ENCODE assay signal across 21 cellular contexts in the genomic region with DNA sequence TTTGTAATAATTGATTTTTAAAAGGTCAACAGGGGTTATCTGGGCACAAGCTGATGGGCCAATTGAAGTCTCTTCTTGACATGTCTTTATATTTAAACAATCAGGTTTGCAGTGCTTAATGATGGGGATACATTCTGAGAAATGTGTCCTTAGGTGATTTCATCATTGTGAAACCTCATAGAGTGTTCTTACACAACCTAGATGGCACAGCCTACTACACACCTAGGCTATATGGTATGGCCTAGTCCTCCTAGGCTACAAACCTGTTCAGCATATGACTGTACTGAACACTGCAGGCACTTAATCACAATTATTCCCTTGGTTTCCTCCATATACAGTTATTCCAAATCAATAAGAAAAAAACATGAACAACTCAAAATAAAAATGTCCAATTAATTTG.
DNase-seq lines count a peak whose midpoint lies in the region; ATAC-seq, FAIRE-seq and TF ChIP-seq lines count a peak whose summit lies in the region.
"Had no signal": no experiment of that assay in that cellular context is flagged by ENCODE, and none has a peak within 500 bp of the region (broad histone marks: within the 10 kb centered on the region; RNA-seq: fewer than 3 reads in every experiment).

No MANE protein-coding gene starts in this region.

- no peaks in the 10 kb centered on the region for H3K9me3 Mint-ChIP-seq in activated naive CD8-positive, alpha-beta T cell treated with anti-CD3 and anti-CD28 coated beads for 36 hours
- no peaks in the 10 kb centered on the region for H3K9me3 Mint-ChIP-seq in activated naive CD8-positive, alpha-beta T cell treated with anti-CD3 and anti-CD28 coated beads, Interleukin-2, amount 50 U/mL, for 24 hours
- H3K9me3 Mint-ChIP-seq in IgD-negative memory B cell (no peaks in the 10 kb centered on the region), immature natural killer cell (no peaks in the 10 kb centered on the region)
- H3K9me3 Mint-ChIP-seq: HFFc6 had no signal

- no peak for TF ChIP-seq POLR2A in body of pancreas (IDR thresholded peaks at IDR 0.05)

- TF ChIP-seq CTCF in body of pancreas (IDR thresholded peaks at IDR 0.05), result no peak

- H3K4me1 ChIP-seq in body of pancreas, result peaks cover 23% of the 10 kb centered on the region

- no peaks in the 10 kb centered on the region for H3K9me3 ChIP-seq in body of pancreas
- H3K9me3 ChIP-seq: BLaER1 treated with 17β-estradiol and CSF1 and Interleukin-3, amounts not matched to agents 10 nM and 100 nM; Caco-2; MG63 had no signal

- no peaks in the 10 kb centered on the region for H3K27me3 ChIP-seq in body of pancreas
- H3K27me3 ChIP-seq: MG63 had no signal

- no peaks in the 10 kb centered on the region for H3K36me3 ChIP-seq in body of pancreas (replicated peaks in 1 of 2; ENCODE audit: insufficient read depth in 1 of 2, low read depth in 2 of 2)
- H3K36me3 ChIP-seq: MG63 had no signal

- no peak for FAIRE-seq in RCC 7860 (lab: Jason Lieb, UNC)
- FAIRE-seq: G401.6 had no signal

- intact Hi-C loops in body of pancreas (cut with DNase I), result no loop called here

- ATAC-seq in activated naive CD8-positive, alpha-beta T cell treated with anti-CD3 and anti-CD28 coated beads, Interleukin-2, amount 50 U/mL, for 24 hours, result no peak
- no peak for ATAC-seq in body of pancreas
- ATAC-seq: Panc1, Right ventricle myocardium inferior had no signal

- no peak overlapping the region for H3K4me3 Mint-ChIP-seq in activated naive CD8-positive, alpha-beta T cell treated with anti-CD3 and anti-CD28 coated beads for 36 hours
- no peak overlapping the region for H3K4me3 Mint-ChIP-seq in activated naive CD8-positive, alpha-beta T cell treated with anti-CD3 and anti-CD28 coated beads, Interleukin-2, amount 50 U/mL, for 24 hours
- H3K4me3 Mint-ChIP-seq in IgD-negative memory B cell, result peak overlapping the region in 1 of 4 donors; percentile 83
- peak overlapping the region in 1 of 5 donors; percentile 2 for H3K4me3 Mint-ChIP-seq in immature natural killer cell
- H3K4me3 Mint-ChIP-seq: HFFc6 had no signal

- no peak overlapping the region for H3K27ac ChIP-seq in body of pancreas

- no peak for DNase-seq in activated naive CD8-positive, alpha-beta T cell treated with anti-CD3 and anti-CD28 coated beads for 36 hours
- DNase-seq in activated naive CD8-positive, alpha-beta T cell treated with anti-CD3 and anti-CD28 coated beads, Interleukin-2, amount 50 U/mL, for 24 hours, result no peak
- DNase-seq in immature natural killer cell (no peak), NOMO-1 treated with DMSO at 0.1 percent for 48 hours (lab: John Stamatoyannopoulos, UW; ENCODE audit: unreplicated experiment) (no peak), RCC 7860 (ENCODE audit: low spot score) (no peak), body of pancreas (no peak)
- DNase-seq: Caco-2, H7, HFFc6, Kasumi-1, MG63, NCI-H1048, NCI-H1436 treated with DMSO at 0.1 percent for 48 hours, NCI-H2029, NCI-H345, NCI-H526 had no signal

- H3K27me3 Mint-ChIP-seq in activated naive CD8-positive, alpha-beta T cell treated with anti-CD3 and anti-CD28 coated beads for 36 hours, result no peaks in the 10 kb centered on the region
- H3K27me3 Mint-ChIP-seq in activated naive CD8-positive, alpha-beta T cell treated with anti-CD3 and anti-CD28 coated beads, Interleukin-2, amount 50 U/mL, for 24 hours, result no peaks in the 10 kb centered on the region
- H3K27me3 Mint-ChIP-seq in IgD-negative memory B cell (no peaks in the 10 kb centered on the region), immature natural killer cell (ENCODE audit: low read depth in 3 of 3) (peaks cover 2 to 5% (median 4%) of the 10 kb centered on the region in 3 donors)

- H3K36me3 Mint-ChIP-seq in activated naive CD8-positive, alpha-beta T cell treated with anti-CD3 and anti-CD28 coated beads for 36 hours, result peaks cover 20% of the 10 kb centered on the region
- H3K36me3 Mint-ChIP-seq in activated naive CD8-positive, alpha-beta T cell treated with anti-CD3 and anti-CD28 coated beads, Interleukin-2, amount 50 U/mL, for 24 hours (ENCODE audit: low read depth), result peaks cover 17% of the 10 kb centered on the region
- H3K36me3 Mint-ChIP-seq in IgD-negative memory B cell, result peaks cover 8% of the 10 kb centered on the region
- peaks cover 13 to 21% (median 17%) of the 10 kb centered on the region in 3 donors for H3K36me3 Mint-ChIP-seq in immature natural killer cell

- H3K27ac Mint-ChIP-seq in activated naive CD8-positive, alpha-beta T cell treated with anti-CD3 and anti-CD28 coated beads for 36 hours, result peak overlapping the region; percentile 5
- H3K27ac Mint-ChIP-seq in activated naive CD8-positive, alpha-beta T cell treated with anti-CD3 and anti-CD28 coated beads, Interleukin-2, amount 50 U/mL, for 24 hours, result no peak overlapping the region
- H3K27ac Mint-ChIP-seq in IgD-negative memory B cell (peak overlapping the region in 2 of 3 donors; percentile 8 to 96), immature natural killer cell (peak overlapping the region; percentile 28 to 99 (median 74))
- H3K27ac Mint-ChIP-seq: HFFc6 had no signal

- H3K4me3 ChIP-seq in body of pancreas, result no peak overlapping the region
- H3K4me3 ChIP-seq: BLaER1 treated with 17β-estradiol and CSF1 and Interleukin-3, amounts not matched to agents 10 nM and 100 nM; MG63 had no signal

- H3K4me1 Mint-ChIP-seq in activated naive CD8-positive, alpha-beta T cell treated with anti-CD3 and anti-CD28 coated beads for 36 hours, result peaks cover 55% of the 10 kb centered on the region
- H3K4me1 Mint-ChIP-seq in activated naive CD8-positive, alpha-beta T cell treated with anti-CD3 and anti-CD28 coated beads, Interleukin-2, amount 50 U/mL, for 24 hours, result peaks cover 58% of the 10 kb centered on the region
- H3K4me1 Mint-ChIP-seq in IgD-negative memory B cell, result peaks cover 46 to 54% (median 50%) of the 10 kb centered on the region in 3 donors
- H3K4me1 Mint-ChIP-seq in immature natural killer cell, result peaks cover 68 to 70% of the 10 kb centered on the region in 2 donors
